14 cellular contexts compared by ENCODE assay signal in genomic region chr18:3620146-3621119, GRCh38.
"Had no signal": no experiment of that assay in that cellular context is flagged by ENCODE, and none has a peak within 500 bp of the region (broad histone marks: within the 10 kb centered on the region; RNA-seq: fewer than 3 reads in every experiment).

No MANE protein-coding gene starts in this region.

- H3K27ac ChIP-seq: lower lobe of right lung, neural progenitor cell, pancreas, uterus had no signal

- DNase-seq: activated CD4-positive, alpha-beta memory T cell treated with anti-CD3 and anti-CD28 coated beads, Interleukin-2, amount 10 ng/mL, durations not matched to agents 7 days and 5 days; activated CD4-positive, CD25-positive, alpha-beta regulatory T cell; activated naive CD4-positive, alpha-beta T cell treated with anti-CD3 and anti-CD28 coated beads, Interleukin-2, amount 10 ng/mL, durations not matched to agents 7 days and 5 days; activated T-cell treated with anti-CD3 and anti-CD28 coated beads for 4 hours; lower lobe of right lung; midbrain; pancreas; stimulated activated CD4-positive, alpha-beta T cell treated with anti-CD3 and anti-CD28 coated beads, Interleukin-15, amount 100 ng/mL, for 24 hours; stimulated activated CD4-positive, alpha-beta T cell treated with anti-CD3 and anti-CD28 coated beads, Interleukin-4, amount 100 ng/mL, for 4 hours; uterus had no signal

- ATAC-seq: lower lobe of right lung, pancreas had no signal

- FAIRE-seq: pancreas had no signal

- H3K27me3 Mint-ChIP-seq: activated CD4-positive, alpha-beta memory T cell treated with anti-CD3 and anti-CD28 coated beads, Interleukin-2, amount 10 ng/mL, durations not matched to agents 7 days and 5 days; activated naive CD4-positive, alpha-beta T cell treated with anti-CD3 and anti-CD28 coated beads, Interleukin-2, amount 10 ng/mL, durations not matched to agents 7 days and 5 days; central memory CD8-positive, alpha-beta T cell had no signal

- H3K36me3 ChIP-seq: lower lobe of right lung, neural progenitor cell, pancreas, uterus had no signal

- H3K27ac Mint-ChIP-seq: activated CD4-positive, alpha-beta memory T cell treated with anti-CD3 and anti-CD28 coated beads, Interleukin-2, amount 10 ng/mL, durations not matched to agents 7 days and 5 days; activated naive CD4-positive, alpha-beta T cell treated with anti-CD3 and anti-CD28 coated beads, Interleukin-2, amount 10 ng/mL, durations not matched to agents 7 days and 5 days; activated T-helper 2 cell treated with anti-CD3 and anti-CD28 coated beads, Interferon-gamma antibody, Interleukin-2, Interleukin-4, amounts not matched to agents 10 μg/mL and 5 μg/mL and 100 μg/mL, durations not matched to agents 14 hours and 24 hours and 36 hours; neural progenitor cell; T-helper 1 cell treated with Interleukin-12 subunit alpha and Interleukin-12 subunit beta and Interleukin-4 antibody, amounts not matched to agents 30 μg/mL and 1 μg/mL, for 36 hours had no signal

- H3K9me3 ChIP-seq: lower lobe of right lung, pancreas, uterus had no signal

- H3K4me2 ChIP-seq: neural progenitor cell had no signal

- H3K4me3 ChIP-seq: lower lobe of right lung, neural progenitor cell, pancreas, uterus had no signal

- H3K36me3 Mint-ChIP-seq: activated naive CD4-positive, alpha-beta T cell treated with anti-CD3 and anti-CD28 coated beads, Interleukin-2, amount 10 ng/mL, durations not matched to agents 7 days and 5 days had no signal

- H2AFZ ChIP-seq: neural progenitor cell had no signal

- H3K4me3 Mint-ChIP-seq: activated CD4-positive, alpha-beta memory T cell treated with anti-CD3 and anti-CD28 coated beads, Interleukin-2, amount 10 ng/mL, durations not matched to agents 7 days and 5 days; activated naive CD4-positive, alpha-beta T cell treated with anti-CD3 and anti-CD28 coated beads, Interleukin-2, amount 10 ng/mL, durations not matched to agents 7 days and 5 days; central memory CD8-positive, alpha-beta T cell; neural progenitor cell; T-helper 1 cell treated with Interleukin-12 subunit alpha and Interleukin-12 subunit beta and Interleukin-4 antibody, amounts not matched to agents 30 μg/mL and 1 μg/mL, for 36 hours had no signal

- H3K9me3 Mint-ChIP-seq: activated CD4-positive, alpha-beta memory T cell treated with anti-CD3 and anti-CD28 coated beads, Interleukin-2, amount 10 ng/mL, durations not matched to agents 7 days and 5 days; activated naive CD4-positive, alpha-beta T cell treated with anti-CD3 and anti-CD28 coated beads, Interleukin-2, amount 10 ng/mL, durations not matched to agents 7 days and 5 days; activated T-helper 2 cell treated with anti-CD3 and anti-CD28 coated beads, Interferon-gamma antibody, Interleukin-2, Interleukin-4, amounts not matched to agents 10 μg/mL and 5 μg/mL and 100 μg/mL, durations not matched to agents 14 hours and 24 hours and 36 hours; central memory CD8-positive, alpha-beta T cell; neural progenitor cell; T-helper 1 cell treated with Interleukin-12 subunit alpha and Interleukin-12 subunit beta and Interleukin-4 antibody, amounts not matched to agents 30 μg/mL and 1 μg/mL, for 36 hours had no signal

- H3K9ac ChIP-seq: neural progenitor cell had no signal

- H3K27me3 ChIP-seq: neural progenitor cell, pancreas, uterus had no signal
